24 cellular contexts compared by ENCODE assay signal in the genomic region with DNA sequence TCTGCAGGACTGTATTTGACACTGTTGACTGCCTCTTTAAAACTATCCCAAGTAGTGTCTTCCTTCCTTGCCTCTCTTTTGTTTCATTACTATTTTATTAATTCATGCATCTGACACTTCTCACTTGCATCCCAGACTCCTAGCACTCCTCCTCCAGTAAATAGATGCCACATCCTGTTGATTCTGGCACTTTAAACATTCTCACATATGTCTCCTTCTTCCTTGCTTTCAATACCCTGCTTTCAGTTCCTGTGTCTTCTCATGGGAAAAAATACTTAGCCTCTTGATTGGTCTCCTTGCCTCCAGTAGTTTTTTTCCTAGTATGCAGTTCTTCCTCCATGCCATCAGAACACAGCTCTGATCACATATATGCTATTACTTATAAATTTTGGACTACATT. TPM values are rescaled to one million over a fixed set of nuclear protein-coding genes. Genes with fewer than 3 reads are reported as not detected.
"Had no signal": no experiment of that assay in that cellular context is flagged by ENCODE, and none has a peak within 500 bp of the region (broad histone marks: within the 10 kb centered on the region; RNA-seq: fewer than 3 reads in every experiment).

No MANE protein-coding gene starts in this region.

- H3K36me3 ChIP-seq: breast epithelium, MG63, SJSA1 had no signal

- H3K27ac ChIP-seq: breast epithelium, SJSA1 had no signal

- H3K4me3 ChIP-seq: breast epithelium, MG63, SJSA1 had no signal

- ATAC-seq: WTC11 had no signal

- DNase-seq: activated CD4-positive, alpha-beta memory T cell treated with anti-CD3 and anti-CD28 coated beads for 36 hours; activated CD4-positive, alpha-beta T cell treated with anti-CD3 and anti-CD28 coated beads, Interleukin-2, amount 10 ng/mL, durations not matched to agents 24 days and 14 days; activated CD4-positive, CD25-positive, alpha-beta regulatory T cell treated with anti-CD3 and anti-CD28 coated beads, Interleukin-2, amount 50 U/mL, for 72 hours; activated CD8-positive, alpha-beta memory T cell treated with anti-CD3 and anti-CD28 coated beads for 24 hours; activated gamma-delta T cell treated with Interleukin-2 at 50 U/mL for 16 hours; activated naive CD4-positive, alpha-beta T cell treated with anti-CD3 and anti-CD28 coated beads, Interleukin-2, amount 10 ng/mL, durations not matched to agents 7 days and 5 days; activated naive CD8-positive, alpha-beta T cell treated with anti-CD3 and anti-CD28 coated beads for 36 hours; activated T-cell treated with anti-CD3 and anti-CD28 coated beads, Interleukin-2, amount 50 U/mL, for 48 hours; caudate nucleus; MG63; MV-4-11; NCI-H1092 treated with DMSO at 0.1 percent for 48 hours; NCI-H1417 treated with DMSO at 0.1 percent for 48 hours; NCI-H1694 treated with DMSO at 0.1 percent for 48 hours; NCI-H2029 treated with DMSO at 0.1 percent for 48 hours; NCI-H510A treated with DMSO at 0.1 percent for 48 hours; NCI-H69; NK-92 treated with Interleukin-12 subunit alpha and Interleukin-12 subunit beta, amount 100 ng/mL, for 24 hours; OCI-M1; SHP77 had no signal

- H3K9me3 ChIP-seq: breast epithelium, MG63, SJSA1 had no signal

- H3K4me1 ChIP-seq: breast epithelium, SJSA1 had no signal

- H3K27me3 ChIP-seq: MG63 had no signal

RNA-seq across cellular contexts. Expression of a gene that starts 5.1 kb away (rescaled TPM):
- total RNA-seq: activated CD4-positive, alpha-beta memory T cell treated with anti-CD3 and anti-CD28 coated beads for 36 hours; activated CD4-positive, alpha-beta T cell treated with anti-CD3 and anti-CD28 coated beads, Interleukin-2, amount 10 ng/mL, durations not matched to agents 24 days and 14 days; activated naive CD8-positive, alpha-beta T cell treated with anti-CD3 and anti-CD28 coated beads for 36 hours; activated T-helper 2 cell treated with anti-CD3 and anti-CD28 coated beads, Interferon-gamma antibody, Interleukin-2, Interleukin-4, amounts not matched to agents 10 μg/mL and 5 μg/mL and 100 μg/mL, durations not matched to agents 14 hours and 24 hours and 36 hours; SJSA1 had no signal
